In the genomic region with DNA sequence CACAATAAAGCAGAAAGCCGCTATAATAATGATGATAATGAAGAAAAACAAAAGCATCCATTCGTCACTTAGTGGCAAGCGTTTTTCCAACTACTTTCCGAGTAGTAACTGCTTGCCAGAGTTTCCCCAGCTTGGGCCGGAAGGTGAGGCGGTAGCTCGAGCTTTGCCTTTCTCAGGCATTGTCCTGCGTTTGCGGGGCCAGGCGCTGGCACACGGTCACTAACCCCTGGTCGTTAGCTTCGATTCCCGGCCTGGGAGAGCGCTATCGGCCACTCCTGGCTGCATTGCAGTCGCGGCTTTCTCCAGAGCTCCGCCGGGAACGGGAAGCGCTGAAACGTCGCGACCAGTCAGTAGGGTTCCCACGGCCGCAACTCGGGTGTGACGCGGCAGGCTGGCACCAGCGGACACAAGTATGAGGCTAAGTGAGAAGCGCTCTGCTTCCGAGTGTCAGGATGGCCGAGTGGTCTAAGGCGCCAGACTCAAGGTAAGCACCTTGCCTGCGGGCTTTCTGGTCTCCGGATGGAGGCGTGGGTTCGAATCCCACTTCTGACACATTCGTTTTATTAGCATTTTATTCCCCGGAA, we compare ENCODE assay signal across 8 cellular contexts. TPM values are rescaled to one million over a fixed set of nuclear protein-coding genes. Genes with fewer than 3 reads are reported as not detected.
A peak's percentile ranks its signal among the peaks of the same experiment; 100 is the strongest.
DNase-seq lines count a peak whose midpoint lies in the region; ATAC-seq, FAIRE-seq and TF ChIP-seq lines count a peak whose summit lies in the region.

No MANE protein-coding gene starts in this region.

- CTCF ChIA-PET in A549 (lab: Yijun Ruan, JAX): interaction anchor here (0.6 to 3.9 kb wide), 11 partner anchors 9 to 62 kb away, joined by 3 to 27 read pairs (median 4); a partner anchor contains a TSS
- CTCF ChIA-PET in mammary epithelial cell (lab: Charles Lee; ENCODE audit: low non-redundant PET): no interaction called here

- H3K27ac Mint-ChIP-seq in immature natural killer cell: peak overlapping the region; percentile 98 to 100 (median 100)

- H3K27me3 ChIP-seq in mammary epithelial cell (ENCODE audit: insufficient read depth, low read length) (no peaks in the 10 kb centered on the region), smooth muscle cell (ENCODE audit: low read depth) (no peaks in the 10 kb centered on the region)

- H2AFZ ChIP-seq in mammary epithelial cell (ENCODE audit: low read depth, low read length): peak overlapping the region; percentile 87
- H2AFZ ChIP-seq in smooth muscle cell (ENCODE audit: low read depth): peak overlapping the region; percentile 92

- H3K4me2 ChIP-seq in A549 (peak overlapping the region; percentile 69), mammary epithelial cell (ENCODE audit: insufficient read depth, low read depth, low read length) (peak overlapping the region; percentile 86), smooth muscle cell (peak overlapping the region; percentile 91)

- BruUV-seq in mammary epithelial cell (replicated peaks; lab: Mats Ljungman, UMichigan): no TSS peak

- H3K9me3 Mint-ChIP-seq in immature natural killer cell: peaks cover 0 to 10% (median 4%) of the 10 kb centered on the region in 6 donors

- no peak; the same call in 2 of the 3 replicates for TF ChIP-seq CTCF in A549 (IDR thresholded peaks at IDR 0.05)
- no peak for TF ChIP-seq CTCF in VCaP (conservative IDR thresholded peaks at IDR 0.05)
- peak in 1 of 2 donors; percentile 14 for TF ChIP-seq CTCF in mammary epithelial cell (conservative IDR thresholded peaks at IDR 0.05 in 1 of 2, IDR thresholded peaks at IDR 0.05 in 1 of 2; ENCODE audit: extremely low read depth in 1 of 2, insufficient read depth in 1 of 2, low read depth in 1 of 2, low read length in 2 of 2)
- no peak for TF ChIP-seq CTCF in smooth muscle cell (IDR thresholded peaks at IDR 0.05; ENCODE audit: borderline replicate concordance, insufficient read depth, poor library complexity, severe bottlenecking)

- peaks cover 14 to 31% (median 29%) of the 10 kb centered on the region in 3 donors for H3K27me3 Mint-ChIP-seq in immature natural killer cell (ENCODE audit: low read depth in 3 of 3)

- TF ChIP-seq RAD21 in A549 (conservative IDR thresholded peaks at IDR 0.05 in 1 of 2, IDR thresholded peaks at IDR 0.05 in 1 of 2): no peak

- H3K36me3 Mint-ChIP-seq in immature natural killer cell: no peaks in the 10 kb centered on the region

- H3K27ac ChIP-seq in A549: peak overlapping the region; percentile 80 to 85
- peak overlapping the region; percentile 76 for H3K27ac ChIP-seq in VCaP
- peak overlapping the region; percentile 75 for H3K27ac ChIP-seq in mammary epithelial cell (ENCODE audit: insufficient read depth, low read depth, low read length)
- peak overlapping the region; percentile 93 for H3K27ac ChIP-seq in smooth muscle cell (ENCODE audit: low read depth)

- peaks cover 28 to 47% of the 10 kb centered on the region in 2 donors for H3K4me1 Mint-ChIP-seq in immature natural killer cell

- H3K4me1 ChIP-seq in A549: peaks cover 6% of the 10 kb centered on the region; the same call in 2 of the 3 replicates
- peaks cover 3% of the 10 kb centered on the region for H3K4me1 ChIP-seq in mammary epithelial cell (ENCODE audit: insufficient read depth, low read length)
- no peaks in the 10 kb centered on the region for H3K4me1 ChIP-seq in smooth muscle cell (ENCODE audit: low read depth)

- peak; percentile 89 to 93 for ATAC-seq in A549
- peak; percentile 81 for ATAC-seq in GM18867 (IDR thresholded peaks at IDR 0.05; ENCODE audit: unreplicated experiment)
- ATAC-seq in HG03108 (IDR thresholded peaks at IDR 0.05; ENCODE audit: unreplicated experiment): peak; percentile 77

- 1% methylated on average over 30 of the region's 41 CpGs for WGBS in A549 (ENCODE audit: missing lambda C conversion rate)
- WGBS in mammary epithelial cell (ENCODE audit: low coverage, missing lambda C conversion rate): under 1% methylated on average over 22 of the region's 41 CpGs
- 2% methylated on average over 41 of the region's 41 CpGs for WGBS in smooth muscle cell (ENCODE audit: low lambda C conversion rate)

- intact Hi-C loops in mammary epithelial cell (cut with micrococcal nuclease): loop anchor here (1.0 kb wide), 3 partner anchors 14 to 33 kb away; a partner anchor contains a TSS

- POLR2A ChIA-PET in A549 (lab: Yijun Ruan, JAX): interaction anchor here (1.0 to 3.5 kb wide), 11 partner anchors 8 to 48 kb away, joined by 3 to 36 read pairs (median 11); a partner anchor contains a TSS

- H3F3A ChIP-seq in smooth muscle cell (ENCODE audit: low read depth): peaks cover 15% of the 10 kb centered on the region

- H3K36me3 ChIP-seq in mammary epithelial cell (ENCODE audit: insufficient read depth, low read length) (no peaks in the 10 kb centered on the region), smooth muscle cell (ENCODE audit: low read depth) (no peaks in the 10 kb centered on the region)

- in situ Hi-C loops in mammary epithelial cell (cut with MboI; ENCODE audit: low sequenced_read_pairs in 2 of 2): no loop called here

- H4K20me1 ChIP-seq in mammary epithelial cell (ENCODE audit: insufficient read depth, low read length) (no peaks in the 10 kb centered on the region), smooth muscle cell (ENCODE audit: low read depth) (no peaks in the 10 kb centered on the region)

- no peak for TF ChIP-seq EP300 in A549 (IDR thresholded peaks at IDR 0.05)

- peak overlapping the region; percentile 70 for H3K9ac ChIP-seq in mammary epithelial cell (ENCODE audit: insufficient read depth, low read length)
- peak overlapping the region; percentile 89 for H3K9ac ChIP-seq in smooth muscle cell (ENCODE audit: low read depth)

- DNase-seq in A549 (ENCODE audit: low read depth in 1 of 2, low spot score in 1 of 2) (peak; percentile 79 to 98), NCI-H2171 treated with DMSO at 0.1 percent for 48 hours (lab: John Stamatoyannopoulos, UW) (peak; percentile 94), mammary epithelial cell (peak; percentile 95), immature natural killer cell (peak; percentile 94 to 95 (median 95)), smooth muscle cell (lab: John Stamatoyannopoulos, UW; ENCODE audit: unreplicated experiment) (peak; percentile 96)

- FAIRE-seq in A549 (lab: Jason Lieb, UNC): peak; percentile 28

- dilution Hi-C loops in mammary epithelial cell (cut with HindIII; ENCODE audit: low sequenced_read_pairs): no loop called here

- H3K4me3 ChIP-seq in A549: peak overlapping the region; percentile 54
- H3K4me3 ChIP-seq in mammary epithelial cell (replicated peaks in 1 of 3; ENCODE audit: insufficient read depth in 1 of 3, low read depth in 2 of 3, low read length in 3 of 3): peak overlapping the region; percentile 66 to 83 (median 73)
- peak overlapping the region; percentile 83 for H3K4me3 ChIP-seq in smooth muscle cell

- peak; percentile 60 for TF ChIP-seq POLR2A in A549 (IDR thresholded peaks at IDR 0.05; ENCODE audit: low read length)

- peak overlapping the region; percentile 96 to 99 (median 97) for H3K4me3 Mint-ChIP-seq in immature natural killer cell

- H3K9me3 ChIP-seq in A549: no peaks in the 10 kb centered on the region
- no peaks in the 10 kb centered on the region for H3K9me3 ChIP-seq in mammary epithelial cell (replicated peaks; ENCODE audit: insufficient read depth, low read length)
- H3K9me3 ChIP-seq in smooth muscle cell (replicated peaks; ENCODE audit: low read depth): no peaks in the 10 kb centered on the region

- H3K79me2 ChIP-seq in mammary epithelial cell (ENCODE audit: insufficient read depth, low read length): no peaks in the 10 kb centered on the region
- no peaks in the 10 kb centered on the region for H3K79me2 ChIP-seq in smooth muscle cell (ENCODE audit: low read depth)

RNA-seq across cellular contexts. Expression of a gene that starts 14.6 kb away (rescaled TPM):
- polyA plus RNA-seq in A549 (2011; rRNA removed) (19.8 and 28.2 TPM in 2 replicates), A549 (2017; fragmentation: RNase III; extraction: RNeasy Plus Mini Kit Qiagen cat#74134 plus additional on column Dnase treatment) (44.0 to 47.5 TPM (median 46.8 TPM) in 3 replicates), mammary epithelial cell (27.9 TPM), immature natural killer cell (10 to 100 TPM in 1 of 3 donors, 1 to 10 TPM in 2; 5.5 to 11.0 (median 7.7) TPM), smooth muscle cell (25.9 and 40.5 TPM in 2 replicates)
- polyA plus RNA-seq in A549 (2012; cell fraction: cytosol; rRNA removed): 50.9 and 51.9 TPM in 2 replicates
- 253 and 287 TPM in 2 replicates for polyA plus RNA-seq in A549 (2012; cell fraction: nucleus; rRNA removed)
- polyA minus RNA-seq in A549 (2011; rRNA and poly(A)+ RNA removed): 11.4 and 13.9 TPM in 2 replicates
- total RNA-seq in mammary epithelial cell (10 to 100 TPM in 1 of 2 donors, 1 to 10 TPM in 1; 9.0 to 39.9 TPM), smooth muscle cell (10.4 and 24.8 TPM in 2 replicates)
- polyA minus RNA-seq in mammary epithelial cell: 21.7 TPM

RNA-seq across cellular contexts. Expression of a gene that starts 32.5 kb away (rescaled TPM):
- polyA plus RNA-seq in A549 (2011; rRNA removed) (7.1 and 7.6 TPM in 2 replicates), A549 (2017; fragmentation: RNase III; extraction: RNeasy Plus Mini Kit Qiagen cat#74134 plus additional on column Dnase treatment) (5.6 to 6.8 TPM (median 5.8 TPM) in 3 replicates), mammary epithelial cell (3.9 TPM), immature natural killer cell (10 to 100 TPM in 1 of 3 donors, 1 to 10 TPM in 2; 6.7 to 12.4 (median 9.3) TPM), smooth muscle cell (3.5 and 4.0 TPM in 2 replicates)
- polyA plus RNA-seq in A549 (2012; cell fraction: cytosol; rRNA removed): 4.6 and 4.8 TPM in 2 replicates
- polyA plus RNA-seq in A549 (2012; cell fraction: nucleus; rRNA removed): 6.2 and 9.1 TPM in 2 replicates
- 5.9 and 8.7 TPM in 2 replicates for polyA minus RNA-seq in A549 (2011; rRNA and poly(A)+ RNA removed)
- total RNA-seq in mammary epithelial cell (1 to 10 TPM; 3.8 to 4.2 TPM), smooth muscle cell (2.3 and 3.5 TPM in 2 replicates)
- not detected for polyA minus RNA-seq in mammary epithelial cell

RNA-seq across cellular contexts. Expression of a gene that starts 35.5 kb away (rescaled TPM):
- 20.4 and 20.6 TPM in 2 replicates for polyA plus RNA-seq in A549 (2011; rRNA removed)
- polyA plus RNA-seq in A549 (2012; cell fraction: cytosol; rRNA removed): 20.6 and 28.1 TPM in 2 replicates
- 28.7 and 43.5 TPM in 2 replicates for polyA plus RNA-seq in A549 (2012; cell fraction: nucleus; rRNA removed)
- polyA plus RNA-seq in A549 (2017; fragmentation: RNase III; extraction: RNeasy Plus Mini Kit Qiagen cat#74134 plus additional on column Dnase treatment): 15.6 to 18.9 TPM (median 17.8 TPM) in 3 replicates
- 31.5 and 33.3 TPM in 2 replicates for polyA minus RNA-seq in A549 (2011; rRNA and poly(A)+ RNA removed)
- total RNA-seq in mammary epithelial cell: 10 to 100 TPM; 20.5 to 22.5 TPM
- polyA plus RNA-seq in mammary epithelial cell: 21.6 TPM
- 27.4 TPM for polyA minus RNA-seq in mammary epithelial cell
- 10 to 100 TPM; 17.1 to 36.9 (median 29.3) TPM for polyA plus RNA-seq in immature natural killer cell
- total RNA-seq in smooth muscle cell: 22.6 and 28.7 TPM in 2 replicates
- polyA plus RNA-seq in smooth muscle cell: 20.1 and 25.8 TPM in 2 replicates

RNA-seq across cellular contexts. Expression of a gene that starts 47.8 kb away (rescaled TPM):
- 10.9 and 12.1 TPM in 2 replicates for polyA plus RNA-seq in A549 (2011; rRNA removed)
- polyA plus RNA-seq in A549 (2012; cell fraction: cytosol; rRNA removed): 11.5 and 14.8 TPM in 2 replicates
- polyA plus RNA-seq in A549 (2012; cell fraction: nucleus; rRNA removed): 22.5 and 25.0 TPM in 2 replicates
- 14.1 to 15.8 TPM (median 14.3 TPM) in 3 replicates for polyA plus RNA-seq in A549 (2017; fragmentation: RNase III; extraction: RNeasy Plus Mini Kit Qiagen cat#74134 plus additional on column Dnase treatment)
- 16.8 and 16.9 TPM in 2 replicates for polyA minus RNA-seq in A549 (2011; rRNA and poly(A)+ RNA removed)
- 10 to 100 TPM; 22.3 to 30.3 TPM for total RNA-seq in mammary epithelial cell
- polyA plus RNA-seq in mammary epithelial cell: 19.8 TPM
- 38.7 TPM for polyA minus RNA-seq in mammary epithelial cell
- 1 to 10 TPM in 2 of 3 donors, under 1 TPM in 1; 0.46 to 5.9 (median 3.2) TPM for polyA plus RNA-seq in immature natural killer cell
- total RNA-seq in smooth muscle cell: 14.7 and 18.6 TPM in 2 replicates
- 5.5 and 7.4 TPM in 2 replicates for polyA plus RNA-seq in smooth muscle cell

Comparison
In these comparisons a context has a peak if more than half of its experiments do, and no peak if none do; other contexts are left out.
1. Peak in every context shown above with its lines: DNase-seq, ATAC-seq, H3K4me3 ChIP-seq and H3K27ac ChIP-seq.